Comparison of ENCODE assay signal across 8 cellular contexts in the genomic region with DNA sequence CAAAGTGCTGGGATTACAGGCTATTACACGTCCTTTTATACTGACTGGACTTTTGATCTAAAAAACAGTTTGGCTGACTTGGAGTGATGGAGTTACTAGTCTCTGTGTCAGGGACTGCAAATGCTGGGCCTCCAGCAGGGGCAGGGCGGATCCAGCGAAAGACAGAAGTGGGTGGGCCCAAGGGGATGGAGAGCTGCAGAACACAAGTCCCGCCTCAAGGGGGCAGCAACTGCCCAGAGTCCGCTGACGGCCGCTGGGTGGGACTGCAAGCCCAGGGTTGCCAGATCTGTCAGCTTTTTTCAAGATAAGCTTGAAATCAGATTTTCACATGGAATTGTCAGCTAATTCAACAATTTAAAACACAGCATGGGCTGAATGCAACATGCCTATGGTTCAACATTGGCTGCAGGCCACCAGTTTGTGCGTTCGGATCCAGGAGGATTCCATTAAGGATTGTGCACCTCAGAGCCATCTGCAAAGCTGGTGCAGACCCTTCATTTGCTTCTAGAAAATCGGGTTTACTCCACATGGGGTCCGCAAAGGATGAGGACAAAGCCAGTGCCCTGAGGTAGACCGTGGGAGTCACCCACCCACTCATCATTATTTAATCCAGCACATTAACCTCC. TPM values are rescaled to one million over a fixed set of nuclear protein-coding genes. Genes with fewer than 3 reads are reported as not detected.
DNase-seq lines count a peak whose midpoint lies in the region; ATAC-seq lines count a peak whose summit lies in the region.

No MANE protein-coding gene starts in this region.

- no peaks in the 10 kb centered on the region for H3K9me3 ChIP-seq in mesenchymal stem cell (ENCODE audit: control insufficient read depth, low read length)

- WGBS in mesenchymal stem cell, result 12% methylated on average over 10 of the region's 12 CpGs

- no peak overlapping the region for H3K4me2 ChIP-seq in mesenchymal stem cell (ENCODE audit: low read length, poor library complexity, severe bottlenecking)

- H3K27ac ChIP-seq in mesenchymal stem cell (ENCODE audit: low read length, poor library complexity, severe bottlenecking), result peak overlapping the region; percentile 11

- H3K9ac ChIP-seq in mesenchymal stem cell (ENCODE audit: low read length), result peak overlapping the region; percentile 48

- H3K23ac ChIP-seq in mesenchymal stem cell (ENCODE audit: low read length in 2 of 2), result no peak overlapping the region

- H3K14ac ChIP-seq in mesenchymal stem cell (ENCODE audit: low read length in 2 of 2), result no peak overlapping the region

- H4K8ac ChIP-seq in mesenchymal stem cell (ENCODE audit: low read length), result peak overlapping the region; percentile 27

- H3K18ac ChIP-seq in mesenchymal stem cell (ENCODE audit: low read depth in 1 of 2, low read length in 2 of 2), result no peak overlapping the region

- peak; percentile 86 for DNase-seq in CMK (ENCODE audit: low read depth)
- peak; percentile 91 for DNase-seq in HuH-7 (ENCODE audit: low spot score)
- DNase-seq in NOMO-1 treated with dmso at 0.1 percent for 144 hours (lab: John Stamatoyannopoulos, UW; ENCODE audit: unreplicated experiment), result peak; percentile 78
- peak; percentile 95 for DNase-seq in activated CD8-positive, alpha-beta memory T cell treated with anti-CD3 and anti-CD28 coated beads for 24 hours
- DNase-seq in effector CD4-positive, alpha-beta T cell, result peak; percentile 84
- DNase-seq in mesenchymal stem cell, result peak; percentile 90
- peak; percentile 81 for DNase-seq in stimulated activated CD8-positive, alpha-beta memory T cell treated with anti-CD3 and anti-CD28 coated beads, Interleukin-15, amount 100 ng/mL, for 1 hour (ENCODE audit: low read depth)

- H2AK5ac ChIP-seq in mesenchymal stem cell (ENCODE audit: low read length, severe bottlenecking), result peak overlapping the region; percentile 25

- peaks cover 16 to 25% of the 10 kb centered on the region in 2 experiments for H3K36me3 ChIP-seq in mesenchymal stem cell (ENCODE audit: control insufficient read depth in 1 of 2, insufficient read depth in 2 of 2, low read depth in 1 of 2, low read length in 2 of 2)

- H2BK5ac ChIP-seq in mesenchymal stem cell (ENCODE audit: low read depth, low read length, poor library complexity, severe bottlenecking), result no peak overlapping the region

- H4K91ac ChIP-seq in mesenchymal stem cell (ENCODE audit: low read length), result no peak overlapping the region

- no peak overlapping the region for H3K4me3 ChIP-seq in mesenchymal stem cell (ENCODE audit: insufficient read depth in 1 of 2, low read depth in 1 of 2, low read length in 2 of 2)

- peaks cover 29% of the 10 kb centered on the region for H3K79me1 ChIP-seq in mesenchymal stem cell (replicated peaks; ENCODE audit: low read length, poor library complexity, severe bottlenecking)

- H2BK12ac ChIP-seq in mesenchymal stem cell (ENCODE audit: low read length in 2 of 2), result peak overlapping the region in 1 of 2 experiments; percentile 12

- no peaks in the 10 kb centered on the region for H3K27me3 ChIP-seq in mesenchymal stem cell (ENCODE audit: control insufficient read depth in 1 of 2, insufficient read depth in 1 of 2, low read length in 2 of 2)

- no peak overlapping the region for H2BK15ac ChIP-seq in mesenchymal stem cell (ENCODE audit: low read depth, poor library complexity, severe bottlenecking)

- H3K4me1 ChIP-seq in mesenchymal stem cell (ENCODE audit: control insufficient read depth, insufficient read depth, low read depth, low read length), result peaks cover 27% of the 10 kb centered on the region

- no peak overlapping the region for H3K4ac ChIP-seq in mesenchymal stem cell (ENCODE audit: low read depth in 1 of 2, low read length in 2 of 2)

- H2AFZ ChIP-seq in mesenchymal stem cell (ENCODE audit: low read depth, low read length), result no peak overlapping the region

- ATAC-seq in GM21390 (IDR thresholded peaks at IDR 0.05; ENCODE audit: unreplicated experiment), result peak; percentile 71

- H2BK120ac ChIP-seq in mesenchymal stem cell (ENCODE audit: low read depth, low read length), result no peak overlapping the region

RNA-seq across cellular contexts. Expression of gene STMN1, which starts 10.7 kb away (rescaled TPM):
- polyA plus RNA-seq in mesenchymal stem cell (2013, experiment 1 of 2), result 158 TPM
- 158 TPM for polyA plus RNA-seq in mesenchymal stem cell (2013, experiment 2 of 2)

RNA-seq across cellular contexts. Expression of gene PAQR7, which starts 20.0 kb away (rescaled TPM):
- 10.5 TPM for polyA plus RNA-seq in mesenchymal stem cell (2013, experiment 1 of 2)
- polyA plus RNA-seq in mesenchymal stem cell (2013, experiment 2 of 2), result 10.0 TPM

RNA-seq across cellular contexts. Expression of gene AUNIP, which starts 36.2 kb away (rescaled TPM):
- 0.73 TPM for polyA plus RNA-seq in mesenchymal stem cell (2013, experiment 1 of 2)
- polyA plus RNA-seq in mesenchymal stem cell (2013, experiment 2 of 2), result 0.89 TPM
